Comparison of ENCODE assay signal across 11 cellular contexts in genomic region chr10:117166420-117167345, GRCh38. TPM values are rescaled to one million over a fixed set of nuclear protein-coding genes. Genes with fewer than 3 reads are reported as not detected.
DNase-seq lines count a peak whose midpoint lies in the region; ATAC-seq and TF ChIP-seq lines count a peak whose summit lies in the region.
"Had no signal": no experiment of that assay in that cellular context is flagged by ENCODE, and none has a peak within 500 bp of the region (broad histone marks: within the 10 kb centered on the region; RNA-seq: fewer than 3 reads in every experiment).

No MANE protein-coding gene starts in this region.

- H3K27me3 Mint-ChIP-seq in activated CD4-positive, alpha-beta memory T cell treated with anti-CD3 and anti-CD28 coated beads for 36 hours: peaks cover 77% of the 10 kb centered on the region
- H3K27me3 Mint-ChIP-seq in activated CD4-positive, alpha-beta memory T cell treated with anti-CD3 and anti-CD28 coated beads, Interleukin-2, amount 10 ng/mL, durations not matched to agents 7 days and 5 days: peaks cover 81% of the 10 kb centered on the region
- H3K27me3 Mint-ChIP-seq in central memory CD8-positive, alpha-beta T cell: peaks cover 93% of the 10 kb centered on the region

- peak overlapping the region; percentile 63; the same call in 1 of the 2 replicates for H3K4me2 ChIP-seq in HCT116 (ENCODE audit: low read length)
- H3K4me2 ChIP-seq in osteoblast (ENCODE audit: insufficient read depth, low read length): no peak overlapping the region

- no peak overlapping the region for H3K9ac ChIP-seq in HCT116 (ENCODE audit: low read length)

- H3K27ac Mint-ChIP-seq in activated CD4-positive, alpha-beta memory T cell treated with anti-CD3 and anti-CD28 coated beads for 36 hours: no peak overlapping the region
- H3K27ac Mint-ChIP-seq in activated CD4-positive, alpha-beta memory T cell treated with anti-CD3 and anti-CD28 coated beads, Interleukin-2, amount 10 ng/mL, durations not matched to agents 7 days and 5 days: no peak overlapping the region
- no peak overlapping the region for H3K27ac Mint-ChIP-seq in central memory CD8-positive, alpha-beta T cell (ENCODE audit: low read depth)

- TF ChIP-seq RAD21 in HCT116 (IDR thresholded peaks at IDR 0.05; ENCODE audit: low read depth): no peak

- TF ChIP-seq CTCF in HCT116 (IDR thresholded peaks at IDR 0.05 in 2 of 3, conservative IDR thresholded peaks at IDR 0.05 in 1 of 3; ENCODE audit: borderline replicate concordance in 1 of 3, insufficient read depth in 1 of 3, low read depth in 2 of 3, low read length in 2 of 3) (no peak), osteoblast (IDR thresholded peaks at IDR 0.05; ENCODE audit: extremely low read depth, low read depth, low read length) (no peak), gastrocnemius medialis (IDR thresholded peaks at IDR 0.05 in 4 of 5, conservative IDR thresholded peaks at IDR 0.05 in 1 of 5) (no peak)

- peaks cover 41% of the 10 kb centered on the region for H3K4me1 Mint-ChIP-seq in activated CD4-positive, alpha-beta memory T cell treated with anti-CD3 and anti-CD28 coated beads for 36 hours (ENCODE audit: low read depth)
- H3K4me1 Mint-ChIP-seq in activated CD4-positive, alpha-beta memory T cell treated with anti-CD3 and anti-CD28 coated beads, Interleukin-2, amount 10 ng/mL, durations not matched to agents 7 days and 5 days: peaks cover 20% of the 10 kb centered on the region
- peaks cover 13% of the 10 kb centered on the region for H3K4me1 Mint-ChIP-seq in central memory CD8-positive, alpha-beta T cell

- POLR2A ChIA-PET in activated CD4-positive, alpha-beta memory T cell treated with anti-CD3 and anti-CD28 coated beads for 36 hours (lab: Charles Lee): interaction anchor here (1.0 kb wide), 1 partner anchor 370 kb away, joined by 3 read pairs; no protein-coding TSS in a partner anchor
- POLR2A ChIA-PET in activated CD4-positive, alpha-beta memory T cell treated with anti-CD3 and anti-CD28 coated beads, Interleukin-2, amount 10 ng/mL, durations not matched to agents 7 days and 5 days (lab: Charles Lee): interaction anchor here (1.1 kb wide), 1 partner anchor 31 kb away, joined by 6 read pairs; no protein-coding TSS in a partner anchor
- POLR2A ChIA-PET in HCT116 (lab: Charles Lee): interaction anchor here (0.6 to 1.1 kb wide), 2 partner anchors 350 to 370 kb away, joined by 4 to 5 read pairs; no protein-coding TSS in a partner anchor

- H4K20me1 ChIP-seq in HCT116 (ENCODE audit: insufficient read depth): no peaks in the 10 kb centered on the region
- peaks cover 3% of the 10 kb centered on the region for H4K20me1 ChIP-seq in osteoblast (ENCODE audit: insufficient read depth, low read length)

- no peak overlapping the region for H3K4me3 Mint-ChIP-seq in activated CD4-positive, alpha-beta memory T cell treated with anti-CD3 and anti-CD28 coated beads for 36 hours
- H3K4me3 Mint-ChIP-seq in activated CD4-positive, alpha-beta memory T cell treated with anti-CD3 and anti-CD28 coated beads, Interleukin-2, amount 10 ng/mL, durations not matched to agents 7 days and 5 days: no peak overlapping the region
- H3K4me3 Mint-ChIP-seq in central memory CD8-positive, alpha-beta T cell: peak overlapping the region; percentile 39

- no peaks in the 10 kb centered on the region for H3K9me3 Mint-ChIP-seq in activated CD4-positive, alpha-beta memory T cell treated with anti-CD3 and anti-CD28 coated beads for 36 hours
- no peaks in the 10 kb centered on the region for H3K9me3 Mint-ChIP-seq in activated CD4-positive, alpha-beta memory T cell treated with anti-CD3 and anti-CD28 coated beads, Interleukin-2, amount 10 ng/mL, durations not matched to agents 7 days and 5 days
- H3K9me3 Mint-ChIP-seq in central memory CD8-positive, alpha-beta T cell: no peaks in the 10 kb centered on the region

- H3K4me1 ChIP-seq in HCT116 (ENCODE audit: control insufficient read depth in 1 of 2, insufficient read depth in 2 of 2, low read length in 2 of 2) (peaks cover 2 to 24% of the 10 kb centered on the region in 2 experiments; a peak in 3 of 4 replicates), osteoblast (ENCODE audit: insufficient read depth, low read length) (no peaks in the 10 kb centered on the region), gastrocnemius medialis (peaks cover 0 to 9% of the 10 kb centered on the region in 2 donors)

- intact Hi-C loops in activated CD4-positive, alpha-beta memory T cell treated with anti-CD3 and anti-CD28 coated beads for 36 hours (cut with micrococcal nuclease): no loop called here
- intact Hi-C loops in HCT116 (cut with micrococcal nuclease): loop anchor here (5.0 kb wide), 3 partner anchors 54 to 159 kb away; partner anchors contain the start of gene SHTN1
- intact Hi-C loops in gastrocnemius medialis (cut with DNase I; ENCODE audit: low total_unique reads): loop anchor here (2.0 kb wide), 1 partner anchor 370 kb away; no protein-coding TSS in a partner anchor

- H2AFZ ChIP-seq in HCT116 (ENCODE audit: low read depth, low read length, poor library complexity, severe bottlenecking) (peak overlapping the region; percentile 76), osteoblast (ENCODE audit: low read length) (no peak overlapping the region)

- H3K27me3 ChIP-seq in HCT116 (ENCODE audit: insufficient read depth, low read length): peaks cover 11% of the 10 kb centered on the region; the same call in 1 of the 2 replicates
- peaks cover 98% of the 10 kb centered on the region for H3K27me3 ChIP-seq in osteoblast (ENCODE audit: insufficient read depth, low read length)
- peaks cover 90 to 95% (median 95%) of the 10 kb centered on the region in 3 donors for H3K27me3 ChIP-seq in gastrocnemius medialis

- no peak overlapping the region for H3K4me3 ChIP-seq in HCT116 (replicated peaks in 1 of 2; ENCODE audit: low read depth in 1 of 2, low read length in 2 of 2)
- H3K4me3 ChIP-seq in osteoblast (ENCODE audit: insufficient read depth, low read length): no peak overlapping the region
- H3K4me3 ChIP-seq in gastrocnemius medialis: no peak overlapping the region

- H3K36me3 ChIP-seq in HCT116 (ENCODE audit: control insufficient read depth in 1 of 2, insufficient read depth in 2 of 2, low read length in 2 of 2) (no peaks in the 10 kb centered on the region), osteoblast (ENCODE audit: insufficient read depth, low read length) (no peaks in the 10 kb centered on the region), gastrocnemius medialis (no peaks in the 10 kb centered on the region)
- H3K36me3 ChIP-seq: neutrophil, vagina had no signal

- in situ Hi-C loops in gastrocnemius medialis (cut with MboI; ENCODE audit: low sequenced_read_pairs in 4 of 4): loop anchor here in 1 of 4 donors (25.0 kb wide), 1 partner anchor 479 kb away; no protein-coding TSS in a partner anchor

- H3K79me2 ChIP-seq in HCT116 (ENCODE audit: insufficient read depth, low read length): no peaks in the 10 kb centered on the region
- H3K79me2 ChIP-seq in osteoblast (ENCODE audit: insufficient read depth, low read length): no peaks in the 10 kb centered on the region

- peak; percentile 23 for DNase-seq in activated CD4-positive, alpha-beta memory T cell treated with anti-CD3 and anti-CD28 coated beads for 36 hours
- no peak for DNase-seq in activated CD4-positive, alpha-beta memory T cell treated with anti-CD3 and anti-CD28 coated beads, Interleukin-2, amount 10 ng/mL, durations not matched to agents 7 days and 5 days
- DNase-seq in HCT116 (ENCODE audit: low read depth, low spot score) (no peak), osteoblast (ENCODE audit: insufficient read length, low spot score, missing footprints) (peak; percentile 71), gastrocnemius medialis (no peak), germinal center (ENCODE audit: low spot score) (no peak)
- DNase-seq in central memory CD8-positive, alpha-beta T cell (ENCODE audit: low spot score in 2 of 2): no peak
- DNase-seq: NCI-H1048 had no signal

- no peak overlapping the region for H3K27ac ChIP-seq in HCT116 (ENCODE audit: low read depth, low read length)
- H3K27ac ChIP-seq in osteoblast (ENCODE audit: low read depth, low read length): no peak overlapping the region
- no peak overlapping the region for H3K27ac ChIP-seq in gastrocnemius medialis
- H3K27ac ChIP-seq: neutrophil, vagina had no signal

- no peaks in the 10 kb centered on the region for H3K9me2 ChIP-seq in HCT116 (ENCODE audit: insufficient read depth)

- CTCF ChIA-PET in activated CD4-positive, alpha-beta memory T cell treated with anti-CD3 and anti-CD28 coated beads for 36 hours (lab: Charles Lee): interaction anchor here (0.8 to 5.0 kb wide), 15 partner anchors 9 to 485 kb away, joined by 3 to 43 read pairs (median 4); no protein-coding TSS in a partner anchor
- CTCF ChIA-PET in activated CD4-positive, alpha-beta memory T cell treated with anti-CD3 and anti-CD28 coated beads, Interleukin-2, amount 10 ng/mL, durations not matched to agents 7 days and 5 days (lab: Charles Lee): interaction anchor here (1.3 to 3.3 kb wide), 9 partner anchors 8 to 484 kb away, joined by 3 to 26 read pairs (median 11); no protein-coding TSS in a partner anchor
- CTCF ChIA-PET in HCT116 (lab: Charles Lee): interaction anchor here (0.6 to 17.7 kb wide), 16 partner anchors 8 to 539 kb away, joined by 3 to 629 read pairs (median 6); partner anchors contain the start of gene SHTN1

- H3K9me3 ChIP-seq in HCT116 (ENCODE audit: control insufficient read depth in 1 of 2, insufficient read depth in 1 of 2, low read depth in 1 of 2, low read length in 2 of 2) (no peaks in the 10 kb centered on the region), osteoblast (ENCODE audit: low read depth, low read length) (no peaks in the 10 kb centered on the region), gastrocnemius medialis (no peaks in the 10 kb centered on the region)
- H3K9me3 ChIP-seq: neutrophil, vagina had no signal

- TF ChIP-seq POLR2A in HCT116 (IDR thresholded peaks at IDR 0.05; ENCODE audit: borderline replicate concordance, extremely low read depth, insufficient read depth, insufficient read length): no peak
- no peak for TF ChIP-seq POLR2A in gastrocnemius medialis (IDR thresholded peaks at IDR 0.05)

- ATAC-seq in HCT116 (no peak), GM18870 (IDR thresholded peaks at IDR 0.05; ENCODE audit: unreplicated experiment) (no peak), gastrocnemius medialis (no peak)
- ATAC-seq in central memory CD8-positive, alpha-beta T cell (replicated peaks; ENCODE audit: extremely low read depth, poor library complexity, severe bottlenecking): no peak

- RAD21 ChIA-PET in HCT116 (lab: Charles Lee; ENCODE audit: low non-redundant PET in 1 of 2, low total read pairs in 2 of 2, uncharacterized antibody in 2 of 2, unreplicated experiment in 2 of 2): interaction anchor here (1.0 to 4.8 kb wide), 4 partner anchors 8 to 370 kb away, joined by 3 to 30 read pairs (median 8); no protein-coding TSS in a partner anchor

- H3K36me3 Mint-ChIP-seq in activated CD4-positive, alpha-beta memory T cell treated with anti-CD3 and anti-CD28 coated beads for 36 hours: no peaks in the 10 kb centered on the region
- peaks cover 4% of the 10 kb centered on the region for H3K36me3 Mint-ChIP-seq in activated CD4-positive, alpha-beta memory T cell treated with anti-CD3 and anti-CD28 coated beads, Interleukin-2, amount 10 ng/mL, durations not matched to agents 7 days and 5 days (ENCODE audit: low read depth)
- peaks cover 10% of the 10 kb centered on the region for H3K36me3 Mint-ChIP-seq in central memory CD8-positive, alpha-beta T cell (ENCODE audit: insufficient read depth)

- BruUV-seq in HCT116 (replicated peaks; lab: Mats Ljungman, UMichigan): no TSS peak

RNA-seq across cellular contexts. Expression of gene VAX1, which starts 28.6 kb away (rescaled TPM):
- total RNA-seq in activated CD4-positive, alpha-beta memory T cell treated with anti-CD3 and anti-CD28 coated beads for 36 hours: not detected
- total RNA-seq in activated CD4-positive, alpha-beta memory T cell treated with anti-CD3 and anti-CD28 coated beads, Interleukin-2, amount 10 ng/mL, durations not matched to agents 7 days and 5 days: not detected
- not detected for total RNA-seq in HCT116 (2021; ENCODE audit: unreplicated experiment)
- polyA plus RNA-seq in HCT116 (2012): not detected in 2 replicates
- total RNA-seq in osteoblast: not detected in 2 replicates
- not detected for total RNA-seq in gastrocnemius medialis
- total RNA-seq: vagina had no signal

RNA-seq across cellular contexts. Expression of gene KCNK18, which starts 30.6 kb away (rescaled TPM):
- total RNA-seq in activated CD4-positive, alpha-beta memory T cell treated with anti-CD3 and anti-CD28 coated beads for 36 hours: not detected
- total RNA-seq in activated CD4-positive, alpha-beta memory T cell treated with anti-CD3 and anti-CD28 coated beads, Interleukin-2, amount 10 ng/mL, durations not matched to agents 7 days and 5 days: not detected
- total RNA-seq in HCT116 (2021; ENCODE audit: unreplicated experiment) (not detected), osteoblast (not detected in 2 replicates), gastrocnemius medialis (not detected)
- polyA plus RNA-seq in HCT116 (2012): not detected in 2 replicates
- total RNA-seq: vagina had no signal

Comparison
In these comparisons a context has a peak if more than half of its experiments do, and no peak if none do; other contexts are left out.
1. DNase-seq: peak in activated CD4-positive, alpha-beta memory T cell treated with anti-CD3 and anti-CD28 coated beads for 36 hours (single experiment) and osteoblast (single experiment); none in activated CD4-positive, alpha-beta memory T cell treated with anti-CD3 and anti-CD28 coated beads, Interleukin-2, amount 10 ng/mL, durations not matched to agents 7 days and 5 days (single experiment), HCT116 (single experiment), central memory CD8-positive, alpha-beta T cell (0 of 2), gastrocnemius medialis (0 of 2) and germinal center (single experiment).